Comparison of ENCODE assay signal across 25 cellular contexts in the genomic region with DNA sequence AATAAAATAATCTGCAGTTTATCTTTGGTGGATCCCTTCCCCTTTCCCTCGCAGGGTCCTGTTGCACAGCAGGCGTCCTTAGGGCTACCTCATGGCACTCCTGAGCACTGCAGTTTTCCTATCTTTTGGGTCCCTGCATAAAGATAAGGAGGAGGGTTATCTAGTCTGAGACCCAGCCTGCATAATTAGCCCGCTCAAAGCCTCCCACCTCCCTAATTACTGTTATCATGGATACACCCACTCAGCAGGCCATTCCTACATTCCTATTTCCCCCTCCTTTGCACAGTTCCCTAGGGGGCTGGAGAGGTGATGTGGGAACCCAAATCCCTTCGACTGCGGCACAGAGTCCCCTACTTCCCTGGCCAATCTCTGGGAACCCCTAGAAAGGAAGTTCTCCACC. TPM values are rescaled to one million over a fixed set of nuclear protein-coding genes. Genes with fewer than 3 reads are reported as not detected.
"Had no signal": no experiment of that assay in that cellular context is flagged by ENCODE, and none has a peak within 500 bp of the region (broad histone marks: within the 10 kb centered on the region; RNA-seq: fewer than 3 reads in every experiment).

No MANE protein-coding gene starts in this region.

- H3K4me2 ChIP-seq: KMS-11, PC-9 had no signal

- H3K9me3 Mint-ChIP-seq: activated CD8-positive, alpha-beta T cell treated with anti-CD3 and anti-CD28 coated beads for 36 hours; activated naive CD8-positive, alpha-beta T cell treated with anti-CD3 and anti-CD28 coated beads, Interleukin-2, amount 10 ng/mL, durations not matched to agents 7 days and 5 days; activated T-cell treated with anti-CD3 and anti-CD28 coated beads, Interleukin-2, amount 50 U/mL, for 72 hours had no signal

- H3K36me3 ChIP-seq: adrenal gland, breast epithelium had no signal

- H3K9ac ChIP-seq: KMS-11 had no signal

- H3K27ac Mint-ChIP-seq: activated CD8-positive, alpha-beta T cell treated with anti-CD3 and anti-CD28 coated beads for 36 hours; activated naive CD8-positive, alpha-beta T cell treated with anti-CD3 and anti-CD28 coated beads, Interleukin-2, amount 10 ng/mL, durations not matched to agents 7 days and 5 days; activated T-cell treated with anti-CD3 and anti-CD28 coated beads, Interleukin-2, amount 50 U/mL, for 72 hours; T-helper 17 cell had no signal

- H3K4me3 ChIP-seq: adrenal gland, breast epithelium, PC-9 had no signal

- H3K27ac ChIP-seq: adrenal gland, breast epithelium, KMS-11, PC-9 had no signal

- H3K27me3 Mint-ChIP-seq: activated CD8-positive, alpha-beta T cell treated with anti-CD3 and anti-CD28 coated beads for 36 hours; activated naive CD8-positive, alpha-beta T cell treated with anti-CD3 and anti-CD28 coated beads, Interleukin-2, amount 10 ng/mL, durations not matched to agents 7 days and 5 days; T-helper 17 cell had no signal

- DNase-seq: activated CD4-positive, alpha-beta T cell treated with anti-CD3 and anti-CD28 coated beads for 4 hours; activated CD8-positive, alpha-beta memory T cell treated with anti-CD3 and anti-CD28 coated beads, Interleukin-2, amount 50 U/mL, for 4 hours; activated CD8-positive, alpha-beta T cell treated with anti-CD3 and anti-CD28 coated beads for 36 hours; activated naive CD4-positive, alpha-beta T cell treated with anti-CD3 and anti-CD28 coated beads, Interleukin-2, amount 50 U/mL, for 16 hours; activated naive CD8-positive, alpha-beta T cell treated with anti-CD3 and anti-CD28 coated beads, Interleukin-2, amount 10 ng/mL, durations not matched to agents 7 days and 5 days; activated T-cell treated with anti-CD3 and anti-CD28 coated beads, Interleukin-2, amount 50 U/mL, for 72 hours; adrenal gland; aorta; caudate nucleus; NCI-H1092 treated with DMSO at 0.1 percent for 48 hours; NCI-H1417 treated with DMSO at 0.1 percent for 48 hours; NCI-H1694; NCI-H2029; NCI-H2107; NCI-H2171 treated with DMSO at 0.1 percent for 48 hours; NCI-H510A treated with DMSO at 0.1 percent for 48 hours; NCI-H69; PC-9; SIG-M5; T-helper 17 cell; T-helper 9 cell had no signal

- H3K4me3 Mint-ChIP-seq: activated CD8-positive, alpha-beta T cell treated with anti-CD3 and anti-CD28 coated beads for 36 hours; activated naive CD8-positive, alpha-beta T cell treated with anti-CD3 and anti-CD28 coated beads, Interleukin-2, amount 10 ng/mL, durations not matched to agents 7 days and 5 days; activated T-cell treated with anti-CD3 and anti-CD28 coated beads, Interleukin-2, amount 50 U/mL, for 72 hours; T-helper 17 cell had no signal

- H3K9me3 ChIP-seq: adrenal gland, breast epithelium had no signal

- ATAC-seq: activated CD4-positive, CD25-positive, alpha-beta regulatory T cell treated with anti-CD3 and anti-CD28 coated beads, Interleukin-2, amount 50 U/mL, for 24 hours; activated CD8-positive, alpha-beta T cell treated with anti-CD3 and anti-CD28 coated beads for 36 hours; activated T-cell treated with anti-CD3 and anti-CD28 coated beads, Interleukin-2, amount 50 U/mL, for 72 hours; T-helper 17 cell had no signal

- H3K27me3 ChIP-seq: adrenal gland, breast epithelium had no signal

RNA-seq across cellular contexts. Expression of gene CCDC92B, which starts 32.8 kb away (rescaled TPM):
- total RNA-seq: MCF 10A had no signal
- polyA plus RNA-seq: aorta had no signal
